ENCODE assay signal across 7 cellular contexts in the genomic region with DNA sequence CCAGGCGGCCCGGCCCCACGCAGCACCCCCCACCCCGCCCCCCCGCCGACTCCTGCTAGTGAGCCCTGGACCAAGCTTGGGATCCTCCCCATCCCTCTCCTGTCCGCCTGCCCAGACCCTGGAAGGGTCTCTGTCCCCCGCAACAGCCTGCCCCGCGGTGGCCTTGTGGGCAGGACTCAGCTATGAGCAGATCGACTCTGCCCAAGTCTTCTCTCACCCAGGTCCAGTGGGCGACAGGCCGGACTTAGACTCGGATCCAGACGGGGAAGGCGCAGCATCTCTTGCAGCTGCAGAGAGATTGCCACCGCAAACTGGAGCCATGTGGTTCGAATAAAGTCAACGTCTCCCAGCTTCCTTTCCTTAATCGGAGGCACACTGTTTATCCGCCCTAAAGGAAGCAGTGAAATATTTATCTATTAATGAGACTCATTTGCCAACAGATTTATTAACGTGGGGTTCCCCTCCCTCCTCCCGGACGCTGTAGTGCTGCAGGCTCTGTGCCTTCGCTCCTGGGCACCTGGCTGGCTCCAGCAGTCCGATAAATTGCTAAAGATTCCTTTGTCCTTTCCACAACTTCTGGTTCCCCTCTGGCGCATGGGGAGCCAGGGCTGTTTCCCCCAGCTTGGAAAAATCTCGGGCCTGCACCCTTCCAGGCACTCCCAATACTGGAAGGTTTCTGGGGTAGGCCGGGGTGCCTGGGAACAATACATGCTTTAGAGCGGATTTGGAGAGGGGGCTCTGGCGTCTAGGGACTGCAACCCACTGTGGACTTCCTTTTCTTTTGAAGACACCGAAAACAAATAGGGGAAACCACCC. TPM values are rescaled to one million over a fixed set of nuclear protein-coding genes. Genes with fewer than 3 reads are reported as not detected.
A peak's percentile ranks its signal among the peaks of the same experiment; 100 is the strongest.
DNase-seq lines count a peak whose midpoint lies in the region; ATAC-seq and TF ChIP-seq lines count a peak whose summit lies in the region.
"Had no signal": no experiment of that assay in that cellular context is flagged by ENCODE, and none has a peak within 500 bp of the region (broad histone marks: within the 10 kb centered on the region; RNA-seq: fewer than 3 reads in every experiment).

No MANE protein-coding gene starts in this region.

- H3K9me3 Mint-ChIP-seq in GM23338: peaks cover 12% of the 10 kb centered on the region; the same call in 2 of the 3 replicates
- no peaks in the 10 kb centered on the region for H3K9me3 Mint-ChIP-seq in activated T-helper 1 cell treated with anti-CD3 and anti-CD28 coated beads, Interleukin-12 subunit alpha, Interleukin-12 subunit beta, Interleukin-2, Interleukin-4 antibody, amounts not matched to agents 30 ng/mL and 10 ng/mL and 1 ng/mL, durations not matched to agents 14 hours and 24 hours and 36 hours
- no peaks in the 10 kb centered on the region for H3K9me3 Mint-ChIP-seq in neural crest cell

- H3K36me3 Mint-ChIP-seq in GM23338 (ENCODE audit: low read depth): no peaks in the 10 kb centered on the region; the same call in 2 of the 3 replicates
- H3K36me3 Mint-ChIP-seq in activated T-helper 1 cell treated with anti-CD3 and anti-CD28 coated beads, Interleukin-12 subunit alpha, Interleukin-12 subunit beta, Interleukin-2, Interleukin-4 antibody, amounts not matched to agents 30 ng/mL and 10 ng/mL and 1 ng/mL, durations not matched to agents 14 hours and 24 hours and 36 hours (ENCODE audit: low read depth): no peaks in the 10 kb centered on the region
- H3K36me3 Mint-ChIP-seq in neural crest cell (ENCODE audit: low read depth): peaks cover 6% of the 10 kb centered on the region

- no peaks in the 10 kb centered on the region for H3K79me2 ChIP-seq in GM23338 (replicated peaks; ENCODE audit: insufficient read depth)

- peaks cover 100% of the 10 kb centered on the region for H3K27me3 ChIP-seq in GM23338 (ENCODE audit: insufficient read depth)
- peaks cover 100% of the 10 kb centered on the region for H3K27me3 ChIP-seq in gastroesophageal sphincter

- DNase-seq in GM23338 (ENCODE audit: low spot score): no peak
- no peak for DNase-seq in activated T-helper 1 cell treated with anti-CD3 and anti-CD28 coated beads, Interleukin-12 subunit alpha, Interleukin-12 subunit beta, Interleukin-2, Interleukin-4 antibody, amounts not matched to agents 30 ng/mL and 10 ng/mL and 1 ng/mL, durations not matched to agents 14 hours and 24 hours and 36 hours (ENCODE audit: low spot score)
- DNase-seq in neural crest cell (ENCODE audit: low read depth, low spot score): no peak
- DNase-seq in MV-4-11 (lab: John Stamatoyannopoulos, UW): no peak
- DNase-seq in NCI-H524 treated with DMSO at 0.1 percent for 48 hours (lab: John Stamatoyannopoulos, UW): no peak

- WGBS in gastroesophageal sphincter (ENCODE audit: low coverage in 1 of 2), 2 donors: 39 to 44% methylated on average over 12 to 13 of the region's 32 CpGs

- peak overlapping the region; percentile 83 for H3K4me2 ChIP-seq in GM23338

- H3K4me3 ChIP-seq in GM23338: peak overlapping the region; percentile 56
- peak overlapping the region in 1 of 2 donors; percentile 54 for H3K4me3 ChIP-seq in gastroesophageal sphincter

- intact Hi-C loops in activated T-helper 1 cell treated with anti-CD3 and anti-CD28 coated beads, Interleukin-12 subunit alpha, Interleukin-12 subunit beta, Interleukin-2, Interleukin-4 antibody, amounts not matched to agents 30 ng/mL and 10 ng/mL and 1 ng/mL, durations not matched to agents 14 hours and 24 hours and 36 hours (cut with micrococcal nuclease): loop anchor here (2.0 kb wide), 1 partner anchor 16 kb away; no protein-coding TSS in a partner anchor

- ATAC-seq in GM23338: no peak; the same call in 2 of the 3 replicates
- no peak for ATAC-seq in gastroesophageal sphincter
- ATAC-seq: heart left ventricle had no signal

- no peaks in the 10 kb centered on the region for H3K9me3 ChIP-seq in gastroesophageal sphincter
- H3K9me3 ChIP-seq: heart left ventricle had no signal

- no peak overlapping the region for H2AFZ ChIP-seq in GM23338

- no peak overlapping the region for H3K27ac Mint-ChIP-seq in GM23338
- peak overlapping the region; percentile 81 for H3K27ac Mint-ChIP-seq in activated T-helper 1 cell treated with anti-CD3 and anti-CD28 coated beads, Interleukin-12 subunit alpha, Interleukin-12 subunit beta, Interleukin-2, Interleukin-4 antibody, amounts not matched to agents 30 ng/mL and 10 ng/mL and 1 ng/mL, durations not matched to agents 14 hours and 24 hours and 36 hours
- no peak overlapping the region for H3K27ac Mint-ChIP-seq in neural crest cell (ENCODE audit: unreplicated experiment)

- no peak for TF ChIP-seq POLR2A in gastroesophageal sphincter (IDR thresholded peaks at IDR 0.05)

- TF ChIP-seq EP300 in gastroesophageal sphincter (IDR thresholded peaks at IDR 0.05): no peak

- H4K20me1 ChIP-seq in GM23338 (replicated peaks; ENCODE audit: insufficient read depth): peaks cover 45% of the 10 kb centered on the region

- H3K36me3 ChIP-seq in GM23338 (ENCODE audit: insufficient read depth): no peaks in the 10 kb centered on the region
- H3K36me3 ChIP-seq in gastroesophageal sphincter: no peaks in the 10 kb centered on the region
- H3K36me3 ChIP-seq: heart left ventricle had no signal

- peaks cover 11% of the 10 kb centered on the region for H3K4me1 Mint-ChIP-seq in GM23338
- H3K4me1 Mint-ChIP-seq in activated T-helper 1 cell treated with anti-CD3 and anti-CD28 coated beads, Interleukin-12 subunit alpha, Interleukin-12 subunit beta, Interleukin-2, Interleukin-4 antibody, amounts not matched to agents 30 ng/mL and 10 ng/mL and 1 ng/mL, durations not matched to agents 14 hours and 24 hours and 36 hours (ENCODE audit: low read depth): peaks cover 17% of the 10 kb centered on the region
- peaks cover 22% of the 10 kb centered on the region for H3K4me1 Mint-ChIP-seq in neural crest cell

- no peaks in the 10 kb centered on the region for H3K9me2 ChIP-seq in GM23338 (ENCODE audit: insufficient read depth)

- H3K4me3 Mint-ChIP-seq in GM23338: 0 out of 3 replicates have a peak overlapping the region, but pooled peaks have one; percentile 14
- H3K4me3 Mint-ChIP-seq in activated T-helper 1 cell treated with anti-CD3 and anti-CD28 coated beads, Interleukin-12 subunit alpha, Interleukin-12 subunit beta, Interleukin-2, Interleukin-4 antibody, amounts not matched to agents 30 ng/mL and 10 ng/mL and 1 ng/mL, durations not matched to agents 14 hours and 24 hours and 36 hours: no peak overlapping the region
- peak overlapping the region; percentile 77 for H3K4me3 Mint-ChIP-seq in neural crest cell

- TF ChIP-seq CTCF in GM23338 (conservative IDR thresholded peaks at IDR 0.05; ENCODE audit: low read depth in 2 of 2): no peak
- TF ChIP-seq CTCF in neural crest cell (conservative IDR thresholded peaks at IDR 0.05): no peak
- TF ChIP-seq CTCF in gastroesophageal sphincter (IDR thresholded peaks at IDR 0.05): no peak

- H3K27ac ChIP-seq in GM23338 (ENCODE audit: low read depth) (no peak overlapping the region), gastroesophageal sphincter (peak overlapping the region in 1 of 4 donors; percentile 66)

- peaks cover 27% of the 10 kb centered on the region for H3F3A ChIP-seq in GM23338 (replicated peaks; ENCODE audit: low read depth)

- H3K4me1 ChIP-seq in GM23338 (ENCODE audit: insufficient read depth) (peaks cover 4% of the 10 kb centered on the region; the same call in 1 of the 2 replicates), gastroesophageal sphincter (peaks cover 0 to 56% (median 21%) of the 10 kb centered on the region in 3 donors)

- H3K27me3 Mint-ChIP-seq in GM23338 (ENCODE audit: insufficient read depth, low read depth, poor library complexity) (peaks cover 99% of the 10 kb centered on the region), neural crest cell (ENCODE audit: low read depth) (peaks cover 97% of the 10 kb centered on the region)
- H3K27me3 Mint-ChIP-seq in activated T-helper 1 cell treated with anti-CD3 and anti-CD28 coated beads, Interleukin-12 subunit alpha, Interleukin-12 subunit beta, Interleukin-2, Interleukin-4 antibody, amounts not matched to agents 30 ng/mL and 10 ng/mL and 1 ng/mL, durations not matched to agents 14 hours and 24 hours and 36 hours (ENCODE audit: insufficient read depth): peaks cover 80% of the 10 kb centered on the region

RNA-seq across cellular contexts. Expression of gene HOXA7, which starts 0.6 kb away (rescaled TPM):
- not detected in 2 replicates for total RNA-seq in GM23338 (2014; rRNA removed; shearing (Covaris generic))
- polyA plus RNA-seq in GM23338 (2016; fragmentation: Nextera tagmentation; extraction: Ambion mirVana): 0.24 TPM in 1 of 2 replicates, not detected in the other
- not detected in 2 replicates for total RNA-seq in activated T-helper 1 cell treated with anti-CD3 and anti-CD28 coated beads, Interleukin-12 subunit alpha, Interleukin-12 subunit beta, Interleukin-2, Interleukin-4 antibody, amounts not matched to agents 30 ng/mL and 10 ng/mL and 1 ng/mL, durations not matched to agents 14 hours and 24 hours and 36 hours
- total RNA-seq in neural crest cell (7.1 and 8.8 TPM in 2 replicates), gastroesophageal sphincter (1 to 10 TPM in 3 of 4 donors, under 1 TPM in 1; 0.85 to 5.1 (median 1.4) TPM)
- polyA plus RNA-seq: heart left ventricle had no signal

RNA-seq across cellular contexts. Expression of gene HOXA3, which starts 4.7 kb away (rescaled TPM):
- total RNA-seq in GM23338 (2014; rRNA removed; shearing (Covaris generic)): not detected in 2 replicates
- not detected in 2 replicates for polyA plus RNA-seq in GM23338 (2016; fragmentation: Nextera tagmentation; extraction: Ambion mirVana)
- not detected in 2 replicates for total RNA-seq in activated T-helper 1 cell treated with anti-CD3 and anti-CD28 coated beads, Interleukin-12 subunit alpha, Interleukin-12 subunit beta, Interleukin-2, Interleukin-4 antibody, amounts not matched to agents 30 ng/mL and 10 ng/mL and 1 ng/mL, durations not matched to agents 14 hours and 24 hours and 36 hours
- total RNA-seq in neural crest cell (10.6 and 11.3 TPM in 2 replicates), gastroesophageal sphincter (10 to 100 TPM in 2 of 4 donors, 1 to 10 TPM in 2; 6.4 to 22.6 (median 10.3) TPM)

RNA-seq across cellular contexts. Expression of gene HOXA9, which starts 8.2 kb away (rescaled TPM):
- total RNA-seq in GM23338 (2014; rRNA removed; shearing (Covaris generic)): not detected in 2 replicates
- polyA plus RNA-seq in GM23338 (2016; fragmentation: Nextera tagmentation; extraction: Ambion mirVana): not detected in 2 replicates
- not detected in 2 replicates for total RNA-seq in activated T-helper 1 cell treated with anti-CD3 and anti-CD28 coated beads, Interleukin-12 subunit alpha, Interleukin-12 subunit beta, Interleukin-2, Interleukin-4 antibody, amounts not matched to agents 30 ng/mL and 10 ng/mL and 1 ng/mL, durations not matched to agents 14 hours and 24 hours and 36 hours
- 9.0 and 10.0 TPM in 2 replicates for total RNA-seq in neural crest cell
- under 1 TPM in 2 of 4 donors, not detected in 2; 0.54 to 0.89 TPM for total RNA-seq in gastroesophageal sphincter
- polyA plus RNA-seq: heart left ventricle had no signal

RNA-seq across cellular contexts. Expression of gene HOXA6, which starts 9.5 kb away (rescaled TPM):
- total RNA-seq in GM23338 (2014; rRNA removed; shearing (Covaris generic)): not detected in 2 replicates
- not detected in 2 replicates for polyA plus RNA-seq in GM23338 (2016; fragmentation: Nextera tagmentation; extraction: Ambion mirVana)
- total RNA-seq in activated T-helper 1 cell treated with anti-CD3 and anti-CD28 coated beads, Interleukin-12 subunit alpha, Interleukin-12 subunit beta, Interleukin-2, Interleukin-4 antibody, amounts not matched to agents 30 ng/mL and 10 ng/mL and 1 ng/mL, durations not matched to agents 14 hours and 24 hours and 36 hours: not detected in 2 replicates
- 1.6 and 2.0 TPM in 2 replicates for total RNA-seq in neural crest cell
- total RNA-seq in gastroesophageal sphincter: 10 to 100 TPM in 1 of 4 donors, under 1 TPM in 1, not detected in 2; 0.46 to 12.7 TPM
- total RNA-seq: heart left ventricle had no signal
- polyA plus RNA-seq: heart left ventricle had no signal

RNA-seq across cellular contexts. Expression of gene HOXA5, which starts 13.6 kb away (rescaled TPM):
- not detected in 2 replicates for total RNA-seq in GM23338 (2014; rRNA removed; shearing (Covaris generic))
- polyA plus RNA-seq in GM23338 (2016; fragmentation: Nextera tagmentation; extraction: Ambion mirVana): not detected in 2 replicates
- not detected in 2 replicates for total RNA-seq in activated T-helper 1 cell treated with anti-CD3 and anti-CD28 coated beads, Interleukin-12 subunit alpha, Interleukin-12 subunit beta, Interleukin-2, Interleukin-4 antibody, amounts not matched to agents 30 ng/mL and 10 ng/mL and 1 ng/mL, durations not matched to agents 14 hours and 24 hours and 36 hours
- total RNA-seq in neural crest cell (3.2 and 4.3 TPM in 2 replicates), gastroesophageal sphincter (10 to 100 TPM; 11.0 to 34.6 (median 29.3) TPM)
